ENCODE assay signal across 12 cellular contexts in the genomic region with DNA sequence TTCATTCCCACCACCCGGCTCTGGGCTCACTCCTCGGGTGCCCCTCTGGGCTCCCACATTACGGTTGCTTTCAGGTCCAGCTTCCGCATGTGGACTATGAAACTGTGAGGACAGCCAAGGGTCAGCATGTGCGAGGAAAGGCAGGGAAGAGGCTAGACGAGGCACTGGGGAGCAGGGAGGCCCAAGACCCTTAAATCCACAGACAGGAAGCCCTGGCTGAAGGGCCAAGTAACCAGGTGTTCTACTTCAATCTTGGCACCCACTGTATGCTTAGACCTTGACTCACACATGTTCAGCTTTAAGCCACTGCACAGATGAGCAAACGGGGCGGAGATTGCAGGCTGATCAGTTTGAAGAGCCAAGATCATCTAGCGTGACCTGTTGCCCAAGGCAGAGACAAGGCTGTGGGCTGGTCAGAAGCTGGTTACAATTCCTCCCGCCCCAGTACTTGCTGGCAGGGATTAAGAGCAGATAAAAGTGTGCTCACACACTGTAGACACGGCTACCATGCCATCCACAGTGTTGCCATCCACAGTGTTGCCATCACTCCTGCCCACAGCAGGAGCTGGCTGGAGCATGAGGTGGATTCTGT. TPM values are rescaled to one million over a fixed set of nuclear protein-coding genes. Genes with fewer than 3 reads are reported as not detected.
DNase-seq lines count a peak whose midpoint lies in the region; ATAC-seq and TF ChIP-seq lines count a peak whose summit lies in the region.
"Had no signal": no experiment of that assay in that cellular context is flagged by ENCODE, and none has a peak within 500 bp of the region (broad histone marks: within the 10 kb centered on the region; RNA-seq: fewer than 3 reads in every experiment).

Gene CES4A, plus strand, starts transcription at position 393 of the 592 bp plus-strand sequence. Its CDS starts 184 bp downstream, at position 577.

- H3K27ac Mint-ChIP-seq in T-helper 2 cell treated with Interferon-gamma antibody and Interleukin-4, amounts not matched to agents 5 μg/mL and 100 μg/mL, for 36 hours, result peak within 1 kb of the TSS; percentile 80

- WGBS in psoas muscle, 3 donors, result 48 to 57% (median 49%) methylated on average over 11 of the region's 11 CpGs

- H3K4me1 ChIP-seq in psoas muscle, result no peaks in the 10 kb centered on the region

- TF ChIP-seq CTCF in fibroblast of villous mesenchyme (IDR thresholded peaks at IDR 0.05; ENCODE audit: insufficient read depth, low read depth, low read length) (no peak), psoas muscle (IDR thresholded peaks at IDR 0.05) (no peak)

- peaks cover 5% of the 10 kb centered on the region for H3K36me3 Mint-ChIP-seq in T-helper 2 cell treated with Interferon-gamma antibody and Interleukin-4, amounts not matched to agents 5 μg/mL and 100 μg/mL, for 36 hours (ENCODE audit: low read depth)

- H3K36me3 ChIP-seq in psoas muscle (ENCODE audit: insufficient read depth in 1 of 2, low read depth in 1 of 2), result no peaks in the 10 kb centered on the region

- no peaks in the 10 kb centered on the region for H3K27me3 ChIP-seq in psoas muscle (ENCODE audit: insufficient read depth in 3 of 3, low read length in 2 of 3)

- H3K9me3 Mint-ChIP-seq in T-helper 2 cell treated with Interferon-gamma antibody and Interleukin-4, amounts not matched to agents 5 μg/mL and 100 μg/mL, for 36 hours, result no peaks in the 10 kb centered on the region

- ATAC-seq in psoas muscle, result peak; percentile 71 to 93 (median 85)
- no peak for ATAC-seq in GM19023 (IDR thresholded peaks at IDR 0.05; ENCODE audit: unreplicated experiment)
- ATAC-seq: HCT116 had no signal

- H3K27ac ChIP-seq in psoas muscle, result no peak within 1 kb of the TSS
- H3K27ac ChIP-seq: 22Rv1 had no signal

- H3K27me3 Mint-ChIP-seq in T-helper 2 cell treated with Interferon-gamma antibody and Interleukin-4, amounts not matched to agents 5 μg/mL and 100 μg/mL, for 36 hours (ENCODE audit: low read depth), result no peaks in the 10 kb centered on the region

- no peaks in the 10 kb centered on the region for H3K9me3 ChIP-seq in psoas muscle

- peak within 1 kb of the TSS; percentile 63 for H3K4me3 Mint-ChIP-seq in T-helper 2 cell treated with Interferon-gamma antibody and Interleukin-4, amounts not matched to agents 5 μg/mL and 100 μg/mL, for 36 hours

- intact Hi-C loops in psoas muscle (cut with DNase I), result no loop called here

- no peak within 1 kb of the TSS for H3K4me3 ChIP-seq in fibroblast of villous mesenchyme (ENCODE audit: low read depth, low read length)
- no peak within 1 kb of the TSS for H3K4me3 ChIP-seq in psoas muscle
- H3K4me3 ChIP-seq: smooth muscle cell had no signal

- peak; percentile 32 for DNase-seq in DMS 273 (lab: John Stamatoyannopoulos, UW; ENCODE audit: unreplicated experiment)
- DNase-seq in DMS 273 treated with DMSO at 0.1 percent for 48 hours (lab: John Stamatoyannopoulos, UW), result no peak
- DNase-seq in T-helper 2 cell treated with Interferon-gamma antibody and Interleukin-4, amounts not matched to agents 5 μg/mL and 100 μg/mL, for 36 hours (ENCODE audit: low spot score), result no peak
- peak; percentile 89 for DNase-seq in fibroblast of villous mesenchyme (ENCODE audit: low read depth)
- DNase-seq in psoas muscle, result peak in 1 of 2 donors; percentile 36
- no peak for DNase-seq in NCI-H146 (lab: John Stamatoyannopoulos, UW)
- no peak for DNase-seq in midbrain (lab: John Stamatoyannopoulos, UW)
- DNase-seq: activated gamma-delta T cell treated with Interleukin-2 at 50 U/mL for 16 hours had no signal

- H3K4me1 Mint-ChIP-seq in T-helper 2 cell treated with Interferon-gamma antibody and Interleukin-4, amounts not matched to agents 5 μg/mL and 100 μg/mL, for 36 hours (ENCODE audit: low read depth), result peaks cover 45% of the 10 kb centered on the region

RNA-seq across cellular contexts. Expression of gene CES4A, which starts in this region (rescaled TPM):
- total RNA-seq in fibroblast of villous mesenchyme (1.9 and 4.3 TPM in 2 replicates), psoas muscle (10 to 100 TPM in 2 of 4 donors, 1 to 10 TPM in 2; 6.0 to 41.3 (median 10.4) TPM)
- 1 to 10 TPM; 4.2 to 5.5 (median 4.4) TPM for polyA plus RNA-seq in psoas muscle

Comparison
In these comparisons a context has a peak if more than half of its experiments do, and no peak if none do; other contexts are left out.
1. DNase-seq: peak in DMS 273 (single experiment) and fibroblast of villous mesenchyme (single experiment); none in DMS 273 treated with DMSO at 0.1 percent for 48 hours (single experiment), T-helper 2 cell treated with Interferon-gamma antibody and Interleukin-4, amounts not matched to agents 5 μg/mL and 100 μg/mL, for 36 hours (single experiment), NCI-H146 (single experiment) and midbrain (single experiment).